ENCODE assay signal across 8 cellular contexts in genomic region chr12:57632898-57633825, GRCh38. TPM values are rescaled to one million over a fixed set of nuclear protein-coding genes. Genes with fewer than 3 reads are reported as not detected.
DNase-seq lines count a peak whose midpoint lies in the region; ATAC-seq, FAIRE-seq and TF ChIP-seq lines count a peak whose summit lies in the region.

Gene B4GALNT1, minus strand, starts transcription at chr12:57633201. Its CDS starts 1,069 bp downstream, at chr12:57632132.

- CTCF ChIA-PET in activated CD8-positive, alpha-beta T cell treated with anti-CD3 and anti-CD28 coated beads for 36 hours (lab: Charles Lee): interaction anchor here (0.6 to 4.9 kb wide), 19 partner anchors 9 to 175 kb away, joined by 3 to 28 read pairs (median 4); no protein-coding TSS in a partner anchor
- CTCF ChIA-PET in H1 (lab: Charles Lee; ENCODE audit: partially characterized antibody): interaction anchor here (0.6 to 9.9 kb wide), 26 partner anchors 9 to 1708 kb away, joined by 3 to 88 read pairs (median 6); partner anchors contain the start of genes ARHGEF25 and PIP4K2C

- H2AFZ ChIP-seq in H1 (ENCODE audit: low read length): peak within 1 kb of the TSS; percentile 43; the same call in 1 of the 2 replicates

- POLR2A ChIA-PET in activated CD8-positive, alpha-beta T cell treated with anti-CD3 and anti-CD28 coated beads for 36 hours (lab: Charles Lee): no interaction called here
- POLR2A ChIA-PET in H1 (lab: Charles Lee; ENCODE audit: partially characterized antibody): interaction anchor here (0.8 to 1.4 kb wide), 5 partner anchors 9 to 94 kb away, joined by 3 to 4 read pairs (median 4); no protein-coding TSS in a partner anchor

- H3K9ac ChIP-seq in H1 (replicated peaks in 1 of 4; ENCODE audit: extremely low read depth in 1 of 4, low read depth in 3 of 4, low read length in 3 of 4): no peak within 1 kb of the TSS
- H3K9ac ChIP-seq in mesendoderm (ENCODE audit: low read length): peak within 1 kb of the TSS; percentile 59

- H3K27me3 Mint-ChIP-seq in activated CD8-positive, alpha-beta T cell treated with anti-CD3 and anti-CD28 coated beads for 36 hours: peaks cover 54% of the 10 kb centered on the region

- no peaks in the 10 kb centered on the region for H3K79me1 ChIP-seq in H1 (ENCODE audit: low read depth, low read length)
- no peaks in the 10 kb centered on the region for H3K79me1 ChIP-seq in mesendoderm (ENCODE audit: low read length)

- H4K20me1 ChIP-seq in H1 (replicated peaks in 1 of 2; ENCODE audit: control insufficient read depth in 1 of 2, insufficient read depth in 2 of 2, low read length in 2 of 2): peaks cover 2 to 10% of the 10 kb centered on the region in 2 experiments

- H3K4me1 Mint-ChIP-seq in activated CD8-positive, alpha-beta T cell treated with anti-CD3 and anti-CD28 coated beads for 36 hours (ENCODE audit: low read depth): peaks cover 10% of the 10 kb centered on the region

- no peaks in the 10 kb centered on the region for H3K79me2 ChIP-seq in H1 (ENCODE audit: control insufficient read depth in 1 of 2, insufficient read depth in 2 of 2, low read length in 2 of 2)
- H3K79me2 ChIP-seq in mesendoderm (ENCODE audit: control insufficient read depth, insufficient read depth, low read length): no peaks in the 10 kb centered on the region

- 8% methylated on average over 30 of the region's 63 CpGs; no CpG with 5 or more reads in 1 of the 2 experiments for whole genome bisulfite sequencing in H1 (ENCODE audit: extremely low coverage in 1 of 2, insufficient coverage in 1 of 2, insufficient read length in 1 of 2, insufficient replicate concordance in 2 of 2, low coverage in 1 of 2, low lambda C conversion rate in 2 of 2, missing lambda C conversion rate in 1 of 2), 2 experiments
- WGBS in mesendoderm (ENCODE audit: extremely low coverage, insufficient coverage, low lambda C conversion rate): 100% methylated on average over 1 of the region's 63 CpGs

- H3K23me2 ChIP-seq in H1 (ENCODE audit: low read depth, low read length): peaks cover 5% of the 10 kb centered on the region; the same call in 1 of the 2 replicates

- H3K4me1 ChIP-seq in H1 (replicated peaks in 1 of 4; ENCODE audit: control insufficient read depth in 3 of 4, insufficient read depth in 4 of 4, low read length in 3 of 4) (peaks cover 0 to 10% (median 7%) of the 10 kb centered on the region in 4 experiments; a peak in 6 of 7 replicates), mesendoderm (ENCODE audit: control insufficient read depth, low read depth, low read length) (no peaks in the 10 kb centered on the region)

- FAIRE-seq in H1 (lab: Jason Lieb, UNC): no peak

- TF ChIP-seq RAD21 in H1 (IDR thresholded peaks at IDR 0.05 in 1 of 2, conservative IDR thresholded peaks at IDR 0.05 in 1 of 2; ENCODE audit: low read depth in 2 of 2, low read length in 2 of 2): peak; percentile 44 to 58; a peak in 3 of 4 replicates

- no peaks in the 10 kb centered on the region for H3K9me3 Mint-ChIP-seq in activated CD8-positive, alpha-beta T cell treated with anti-CD3 and anti-CD28 coated beads for 36 hours

- H2BK12ac ChIP-seq in H1 (ENCODE audit: low read depth, low read length): no peak within 1 kb of the TSS

- H3K36me3 Mint-ChIP-seq in activated CD8-positive, alpha-beta T cell treated with anti-CD3 and anti-CD28 coated beads for 36 hours (ENCODE audit: low read depth): no peaks in the 10 kb centered on the region

- H3K27me3 ChIP-seq in H1 (replicated peaks in 1 of 4; ENCODE audit: control insufficient read depth in 3 of 4, extremely low read depth in 1 of 4, insufficient read depth in 3 of 4, low read length in 3 of 4) (peaks cover 47 to 65% (median 60%) of the 10 kb centered on the region in 4 experiments), mesendoderm (ENCODE audit: insufficient read depth, low read length, poor library complexity) (peaks cover 40% of the 10 kb centered on the region)

- ATAC-seq in GM18909 (IDR thresholded peaks at IDR 0.05; ENCODE audit: poor library complexity, unreplicated experiment): peak; percentile 85
- peak; percentile 71 for ATAC-seq in HG03175 (IDR thresholded peaks at IDR 0.05; ENCODE audit: unreplicated experiment)
- ATAC-seq in activated CD8-positive, alpha-beta T cell treated with anti-CD3 and anti-CD28 coated beads for 36 hours: peak; percentile 80

- no peaks in the 10 kb centered on the region for H3K9me3 ChIP-seq in H1 (ENCODE audit: insufficient read depth in 2 of 2, low read depth in 1 of 2, low read length in 1 of 2)

- H3K36me3 ChIP-seq in H1 (ENCODE audit: control insufficient read depth in 2 of 4, insufficient read depth in 4 of 4, low read length in 3 of 4): no peaks in the 10 kb centered on the region
- H3K36me3 ChIP-seq in mesendoderm (ENCODE audit: control insufficient read depth, insufficient read depth, low read length): no peaks in the 10 kb centered on the region

- H2BK20ac ChIP-seq in H1 (ENCODE audit: low read length): no peak within 1 kb of the TSS

- peak within 1 kb of the TSS; percentile 48 for H3K18ac ChIP-seq in H1 (ENCODE audit: extremely low read depth, low read length)
- peak within 1 kb of the TSS; percentile 44 for H3K18ac ChIP-seq in mesendoderm (ENCODE audit: low read length)

- H3K56ac ChIP-seq in H1 (replicated peaks; ENCODE audit: insufficient read length, low read depth, low read length): peak within 1 kb of the TSS; percentile 54
- peak within 1 kb of the TSS; percentile 81 for H3K56ac ChIP-seq in mesendoderm (ENCODE audit: low read length)

- no peak within 1 kb of the TSS for H3K27ac Mint-ChIP-seq in activated CD8-positive, alpha-beta T cell treated with anti-CD3 and anti-CD28 coated beads for 36 hours

- no peak for TF ChIP-seq POLR2A in H1 (IDR thresholded peaks at IDR 0.05; ENCODE audit: control extremely low read depth in 1 of 2, low read depth in 2 of 2, low read length in 2 of 2)

- H4K8ac ChIP-seq in H1 (ENCODE audit: extremely low read depth, insufficient read depth, low read length) (peak within 1 kb of the TSS; percentile 64), mesendoderm (ENCODE audit: low read depth, low read length) (no peak within 1 kb of the TSS)

- H3K4me2 ChIP-seq in H1 (ENCODE audit: insufficient read depth in 1 of 2, low read depth in 2 of 2, low read length in 2 of 2) (peak within 1 kb of the TSS; percentile 44 to 91), mesendoderm (ENCODE audit: low read length) (peak within 1 kb of the TSS; percentile 79)

- H4K5ac ChIP-seq in H1 (ENCODE audit: insufficient read length, low read depth, low read length): no peak within 1 kb of the TSS
- H4K5ac ChIP-seq in mesendoderm (ENCODE audit: low read length): no peak within 1 kb of the TSS

- H2BK15ac ChIP-seq in H1 (ENCODE audit: low read length) (no peak within 1 kb of the TSS), mesendoderm (replicated peaks; ENCODE audit: low read depth) (no peak within 1 kb of the TSS)

- H3K4me3 Mint-ChIP-seq in activated CD8-positive, alpha-beta T cell treated with anti-CD3 and anti-CD28 coated beads for 36 hours: peak within 1 kb of the TSS; percentile 48

- H2BK120ac ChIP-seq in H1 (replicated peaks; ENCODE audit: low read depth, low read length) (no peak within 1 kb of the TSS), mesendoderm (ENCODE audit: low read depth, low read length) (no peak within 1 kb of the TSS)

- no peak within 1 kb of the TSS for H3K14ac ChIP-seq in H1 (ENCODE audit: insufficient read length)

- peak within 1 kb of the TSS; percentile 43 to 83 (median 54) for H3K4me3 ChIP-seq in H1 (ENCODE audit: extremely low read depth in 1 of 4, insufficient read depth in 2 of 4, low read depth in 3 of 4, low read length in 4 of 4)
- no peak within 1 kb of the TSS for H3K4me3 ChIP-seq in mesendoderm (ENCODE audit: low read length)

- H2AK5ac ChIP-seq in H1 (ENCODE audit: low read depth, low read length): no peak within 1 kb of the TSS
- no peak within 1 kb of the TSS for H2AK5ac ChIP-seq in mesendoderm (ENCODE audit: low read length)

- DNase-seq in AML-193 (lab: John Stamatoyannopoulos, UW) (peak; percentile 37 to 53), NCI-H69 (lab: John Stamatoyannopoulos, UW) (peak; percentile 88), H1 (ENCODE audit: low read depth in 1 of 2, low spot score in 2 of 2) (no peak), mesendoderm (peak; percentile 79)
- DNase-seq in activated CD8-positive, alpha-beta T cell treated with anti-CD3 and anti-CD28 coated beads for 36 hours: peak; percentile 58
- peak; percentile 50 for DNase-seq in stimulated activated CD8-positive, alpha-beta memory T cell treated with anti-CD3 and anti-CD28 coated beads, Interleukin-4, amount 100 ng/mL, for 24 hours (ENCODE audit: low read depth)

- intact Hi-C loops in activated CD8-positive, alpha-beta T cell treated with anti-CD3 and anti-CD28 coated beads for 36 hours (cut with micrococcal nuclease): no loop called here

- H3K27ac ChIP-seq in H1 (ENCODE audit: low read depth, low read length) (no peak within 1 kb of the TSS), mesendoderm (ENCODE audit: low read depth, low read length) (no peak within 1 kb of the TSS)

- H3K4ac ChIP-seq in H1 (replicated peaks; ENCODE audit: insufficient read length, low read depth, low read length) (no peak within 1 kb of the TSS), mesendoderm (ENCODE audit: low read depth, low read length) (peak within 1 kb of the TSS; percentile 18)

- H3K23ac ChIP-seq in H1 (ENCODE audit: insufficient read length) (no peak within 1 kb of the TSS), mesendoderm (ENCODE audit: low read length) (no peak within 1 kb of the TSS)

- TF ChIP-seq CTCF in activated CD8-positive, alpha-beta T cell treated with anti-CD3 and anti-CD28 coated beads for 36 hours (IDR thresholded peaks at IDR 0.05): peak; percentile 81
- peak in 2 of 3 experiments; percentile 84 to 90; a peak in 3 of 4 replicates for TF ChIP-seq CTCF in H1 (IDR thresholded peaks at IDR 0.05; ENCODE audit: control extremely low read depth in 1 of 3, insufficient read depth in 1 of 3, low read depth in 1 of 3, low read length in 3 of 3)

- TF ChIP-seq EP300 in H1 (IDR thresholded peaks at IDR 0.05; ENCODE audit: borderline replicate concordance in 1 of 2, low read depth in 2 of 2, low read length in 2 of 2): no peak

- H2BK5ac ChIP-seq in H1 (ENCODE audit: low read depth, low read length) (no peak within 1 kb of the TSS), mesendoderm (ENCODE audit: low read length) (no peak within 1 kb of the TSS)

- H4K91ac ChIP-seq in H1 (replicated peaks; ENCODE audit: insufficient read length, low read length): no peak within 1 kb of the TSS

RNA-seq across cellular contexts. Expression of gene B4GALNT1, which starts in this region (rescaled TPM):
- total RNA-seq in activated CD8-positive, alpha-beta T cell treated with anti-CD3 and anti-CD28 coated beads for 36 hours: 1 to 10 TPM in 1 of 2 experiments, under 1 TPM in 1; 0.61 to 1.4 TPM
- 1.4 and 1.5 TPM in 2 replicates for total RNA-seq in H1 (2021; fragmentation: NEBNext Ultra II Directional; extraction: Animal tissue kit (Norgen Biotek cat#: 25700))
- polyA plus RNA-seq in H1 (2011; rRNA removed): 2.2 and 2.3 TPM in 2 replicates
- 1.6 TPM for polyA plus RNA-seq in H1 (2011; cell fraction: cytosol; rRNA removed)
- polyA plus RNA-seq in H1 (2011; cell fraction: nucleus; rRNA removed): 4.8 TPM
- polyA plus RNA-seq in H1 (2012, experiment 1 of 2): 0.95 to 1.6 TPM (median 1.3 TPM) in 4 replicates
- 1.3 TPM for polyA plus RNA-seq in H1 (2012, experiment 2 of 2)
- 0.61 TPM for polyA plus RNA-seq in H1 (2013, experiment 1 of 2)
- 0.74 TPM for polyA plus RNA-seq in H1 (2013, experiment 2 of 2)
- polyA minus RNA-seq in H1 (2011; rRNA and poly(A)+ RNA removed): 1.0 and 1.7 TPM in 2 replicates
- polyA minus RNA-seq in H1 (2011; cell fraction: cytosol; rRNA and poly(A)+ RNA removed): 0.59 TPM
- 1.5 TPM for polyA minus RNA-seq in H1 (2011; cell fraction: nucleus; rRNA and poly(A)+ RNA removed)
- polyA plus RNA-seq in mesendoderm (2013, experiment 1 of 2): 0.37 TPM
- 0.49 TPM for polyA plus RNA-seq in mesendoderm (2013, experiment 2 of 2)

Comparison
In these comparisons a context has a peak if more than half of its experiments do, and no peak if none do; other contexts are left out.
1. DNase-seq: peak in AML-193 (2 of 2), NCI-H69 (single experiment), activated CD8-positive, alpha-beta T cell treated with anti-CD3 and anti-CD28 coated beads for 36 hours (single experiment), mesendoderm (single experiment) and stimulated activated CD8-positive, alpha-beta memory T cell treated with anti-CD3 and anti-CD28 coated beads, Interleukin-4, amount 100 ng/mL, for 24 hours (single experiment); none in H1 (0 of 2).
2. Peak in every context shown above with its lines, with median percentiles within 50 percentile points of each other: ATAC-seq.